ENCODE assay signal across 8 cellular contexts in genomic region chr22:28791841-28792490, GRCh38. TPM values are rescaled to one million over a fixed set of nuclear protein-coding genes. Genes with fewer than 3 reads are reported as not detected.
DNase-seq lines count a peak whose midpoint lies in the region; ATAC-seq and TF ChIP-seq lines count a peak whose summit lies in the region.

No MANE protein-coding gene starts in this region.

- H3K27ac ChIP-seq in testis: no peak overlapping the region
- H3K27ac ChIP-seq in left ventricle myocardium inferior (replicated peaks): no peak overlapping the region
- no peak overlapping the region for H3K27ac ChIP-seq in sigmoid colon

- H3K36me3 ChIP-seq in GM06990 (ENCODE audit: control insufficient read depth, insufficient read depth, low read length) (peaks cover 12% of the 10 kb centered on the region), testis (ENCODE audit: low read depth, missing control alignments) (no peaks in the 10 kb centered on the region), left ventricle myocardium inferior (peaks cover 62% of the 10 kb centered on the region), sigmoid colon (peaks cover 22 to 54% (median 33%) of the 10 kb centered on the region in 4 donors)

- no peaks in the 10 kb centered on the region for H3K9me3 ChIP-seq in testis
- no peaks in the 10 kb centered on the region for H3K9me3 ChIP-seq in left ventricle myocardium inferior (replicated peaks)
- H3K9me3 ChIP-seq in sigmoid colon: no peaks in the 10 kb centered on the region

- TF ChIP-seq POLR2A in testis (IDR thresholded peaks at IDR 0.05): no peak
- TF ChIP-seq POLR2A in sigmoid colon (IDR thresholded peaks at IDR 0.05): no peak

- peak; percentile 53 for ATAC-seq in GM21367 (IDR thresholded peaks at IDR 0.05; ENCODE audit: unreplicated experiment)

- H3K27ac Mint-ChIP-seq in IgD-negative memory B cell: peak overlapping the region; percentile 11 to 95 (median 63)

- peaks cover 44 to 56% (median 51%) of the 10 kb centered on the region in 3 donors for H3K4me1 Mint-ChIP-seq in IgD-negative memory B cell

- no peaks in the 10 kb centered on the region for H3K27me3 Mint-ChIP-seq in IgD-negative memory B cell

- TF ChIP-seq CTCF in GM06990 (IDR thresholded peaks at IDR 0.05; ENCODE audit: insufficient read depth, low read length, poor library complexity, severe bottlenecking): no peak
- TF ChIP-seq CTCF in testis (IDR thresholded peaks at IDR 0.05): no peak
- TF ChIP-seq CTCF in left ventricle myocardium inferior (IDR thresholded peaks at IDR 0.05; ENCODE audit: borderline replicate concordance): no peak
- TF ChIP-seq CTCF in sigmoid colon (IDR thresholded peaks at IDR 0.05): no peak

- TF ChIP-seq EP300 in sigmoid colon (IDR thresholded peaks at IDR 0.05): no peak

- intact Hi-C loops in testis (cut with DNase I; ENCODE audit: low total_unique reads): no loop called here
- intact Hi-C loops in left ventricle myocardium inferior (cut with micrococcal nuclease): no loop called here
- intact Hi-C loops in sigmoid colon (cut with DNase I): no loop called here

- H3K4me3 Mint-ChIP-seq in IgD-negative memory B cell: peak overlapping the region in 3 of 4 donors; percentile 32 to 78 (median 75)

- H3K27me3 ChIP-seq in GM06990 (replicated peaks; ENCODE audit: control insufficient read depth, insufficient read depth, low read length) (no peaks in the 10 kb centered on the region), testis (no peaks in the 10 kb centered on the region), left ventricle myocardium inferior (ENCODE audit: low read depth) (no peaks in the 10 kb centered on the region), sigmoid colon (no peaks in the 10 kb centered on the region)

- no peaks in the 10 kb centered on the region for H3K9me3 Mint-ChIP-seq in IgD-negative memory B cell

- H3K36me3 Mint-ChIP-seq in IgD-negative memory B cell: peaks cover 3% of the 10 kb centered on the region

- H3K4me1 ChIP-seq in testis: no peaks in the 10 kb centered on the region
- peaks cover 56% of the 10 kb centered on the region for H3K4me1 ChIP-seq in left ventricle myocardium inferior
- peaks cover 0 to 36% (median 15%) of the 10 kb centered on the region in 4 donors for H3K4me1 ChIP-seq in sigmoid colon

- H3K4me3 ChIP-seq in GM06990 (replicated peaks; ENCODE audit: low read depth, low read length): no peak overlapping the region; the same call in 1 of the 2 replicates
- no peak overlapping the region for H3K4me3 ChIP-seq in testis
- H3K4me3 ChIP-seq in left ventricle myocardium inferior: no peak overlapping the region
- no peak overlapping the region for H3K4me3 ChIP-seq in sigmoid colon

- peak; percentile 76 for DNase-seq in GM06990 (ENCODE audit: extremely low read depth, insufficient read length)
- DNase-seq in dermis blood vessel endothelial cell: peak; percentile 16
- DNase-seq in testis: no peak
- DNase-seq in left ventricle myocardium inferior: no peak
- no peak for DNase-seq in NCI-H1436 treated with DMSO at 0.1 percent for 48 hours (lab: John Stamatoyannopoulos, UW)
- DNase-seq in sigmoid colon: no peak

- 71 to 75% methylated on average over 3 of the region's 3 CpGs for WGBS in testis, 2 donors
- 45 to 55% methylated on average over 3 of the region's 3 CpGs for WGBS in sigmoid colon, 2 donors

RNA-seq across cellular contexts. Expression of gene XBP1, which starts 8.4 kb away (rescaled TPM):
- 147 TPM for polyA plus RNA-seq in IgD-negative memory B cell
- 93.3 and 165 TPM in 2 replicates for total RNA-seq in dermis blood vessel endothelial cell
- 10 to 100 TPM; 48.2 to 63.3 TPM for total RNA-seq in testis
- polyA plus RNA-seq in testis (ENCODE audit: insufficient read depth, low read depth, low replicate concordance): 52.5 TPM
- 75.9 TPM for total RNA-seq in left ventricle myocardium inferior
- total RNA-seq in sigmoid colon: 100 to 1,000 TPM in 2 of 4 donors, 10 to 100 TPM in 2; 76.7 to 126 (median 106) TPM
- 100 to 1,000 TPM in 2 of 3 donors, 10 to 100 TPM in 1; 87.6 to 134 (median 106) TPM for polyA plus RNA-seq in sigmoid colon

RNA-seq across cellular contexts. Expression of gene CCDC117, which starts 19.5 kb away (rescaled TPM):
- polyA plus RNA-seq in IgD-negative memory B cell (12.0 TPM), testis (ENCODE audit: insufficient read depth, low read depth, low replicate concordance) (83.0 TPM), sigmoid colon (10 to 100 TPM in 1 of 3 donors, 1 to 10 TPM in 2; 9.6 to 10.4 (median 9.6) TPM)
- total RNA-seq in dermis blood vessel endothelial cell (23.8 and 30.1 TPM in 2 replicates), testis (10 to 100 TPM; 68.6 to 76.1 TPM), left ventricle myocardium inferior (10.1 TPM), sigmoid colon (10 to 100 TPM; 23.9 to 33.2 (median 29.8) TPM)

RNA-seq across cellular contexts. Expression of gene HSCB, which starts 50.1 kb away (rescaled TPM):
- polyA plus RNA-seq in IgD-negative memory B cell: 24.1 TPM
- 12.5 and 19.9 TPM in 2 replicates for total RNA-seq in dermis blood vessel endothelial cell
- total RNA-seq in testis: 10 to 100 TPM; 16.4 to 19.5 TPM
- 10.2 TPM for polyA plus RNA-seq in testis (ENCODE audit: insufficient read depth, low read depth, low replicate concordance)
- total RNA-seq in left ventricle myocardium inferior: 9.8 TPM
- 10 to 100 TPM; 29.9 to 67.5 (median 32.5) TPM for total RNA-seq in sigmoid colon
- 10 to 100 TPM; 16.6 to 28.8 (median 19.5) TPM for polyA plus RNA-seq in sigmoid colon

RNA-seq across cellular contexts. Expression of gene CHEK2, which starts 50.3 kb away (rescaled TPM):
- polyA plus RNA-seq in IgD-negative memory B cell (19.4 TPM), testis (ENCODE audit: insufficient read depth, low read depth, low replicate concordance) (13.5 TPM), sigmoid colon (10 to 100 TPM; 10.2 to 17.4 (median 10.6) TPM)
- total RNA-seq in dermis blood vessel endothelial cell (14.8 and 15.7 TPM in 2 replicates), testis (10 to 100 TPM; 21.3 to 28.1 TPM), left ventricle myocardium inferior (2.5 TPM), sigmoid colon (1 to 10 TPM; 2.8 to 4.6 (median 3.6) TPM)

Comparison
In these comparisons a context has a peak if more than half of its experiments do, and no peak if none do; other contexts are left out.
1. DNase-seq: peak in GM06990 (single experiment) and dermis blood vessel endothelial cell (single experiment); none in testis (single experiment), left ventricle myocardium inferior (single experiment), NCI-H1436 treated with DMSO at 0.1 percent for 48 hours (single experiment) and sigmoid colon (single experiment).